ENCODE assay signal across 8 cellular contexts in the genomic region with DNA sequence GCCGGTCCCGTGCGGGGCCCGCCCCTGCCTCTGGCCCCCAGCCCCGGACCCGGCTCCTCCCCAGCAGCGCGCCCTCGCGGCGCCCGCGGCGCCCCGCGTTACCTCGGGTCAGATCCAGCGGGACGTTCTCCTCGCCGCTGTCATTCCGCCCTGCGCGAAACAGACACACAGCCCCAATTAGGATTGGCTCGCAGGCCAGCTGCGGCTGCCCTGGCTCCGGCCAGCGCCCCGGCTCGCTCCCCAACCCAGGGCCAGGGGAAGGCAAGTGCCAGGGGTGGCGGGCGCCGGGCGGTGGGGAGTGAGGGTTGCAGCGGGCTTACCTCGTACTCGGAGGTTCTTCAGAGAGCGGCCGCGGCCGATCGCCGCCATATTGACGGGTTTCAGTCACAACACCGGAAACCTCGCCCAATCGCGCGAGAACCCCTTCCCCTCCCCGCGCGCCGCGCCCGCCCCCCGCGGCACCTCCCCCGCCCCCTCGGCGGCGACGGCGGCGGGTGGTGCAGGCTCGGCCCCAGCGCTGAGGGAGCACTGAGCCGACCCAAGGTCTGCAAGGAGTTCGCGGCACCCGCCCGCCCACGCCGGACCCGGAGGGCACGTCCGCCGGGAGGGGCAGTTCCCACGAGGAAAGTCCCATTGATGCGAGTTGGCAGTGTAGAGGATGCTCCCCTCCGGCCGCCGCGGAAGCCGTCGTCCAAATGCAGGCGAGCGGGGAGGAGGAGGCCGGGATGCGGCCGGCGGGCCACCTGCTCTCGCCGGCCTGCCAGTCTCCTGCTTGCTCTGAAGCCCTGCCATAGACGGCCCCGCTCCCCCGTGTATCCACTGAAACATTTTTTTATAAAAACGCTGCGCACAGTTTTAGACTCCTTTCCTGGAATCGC. TPM values are rescaled to one million over a fixed set of nuclear protein-coding genes. Genes with fewer than 3 reads are reported as not detected.
DNase-seq lines count a peak whose midpoint lies in the region; ATAC-seq, FAIRE-seq and TF ChIP-seq lines count a peak whose summit lies in the region.

A gene with protein sequence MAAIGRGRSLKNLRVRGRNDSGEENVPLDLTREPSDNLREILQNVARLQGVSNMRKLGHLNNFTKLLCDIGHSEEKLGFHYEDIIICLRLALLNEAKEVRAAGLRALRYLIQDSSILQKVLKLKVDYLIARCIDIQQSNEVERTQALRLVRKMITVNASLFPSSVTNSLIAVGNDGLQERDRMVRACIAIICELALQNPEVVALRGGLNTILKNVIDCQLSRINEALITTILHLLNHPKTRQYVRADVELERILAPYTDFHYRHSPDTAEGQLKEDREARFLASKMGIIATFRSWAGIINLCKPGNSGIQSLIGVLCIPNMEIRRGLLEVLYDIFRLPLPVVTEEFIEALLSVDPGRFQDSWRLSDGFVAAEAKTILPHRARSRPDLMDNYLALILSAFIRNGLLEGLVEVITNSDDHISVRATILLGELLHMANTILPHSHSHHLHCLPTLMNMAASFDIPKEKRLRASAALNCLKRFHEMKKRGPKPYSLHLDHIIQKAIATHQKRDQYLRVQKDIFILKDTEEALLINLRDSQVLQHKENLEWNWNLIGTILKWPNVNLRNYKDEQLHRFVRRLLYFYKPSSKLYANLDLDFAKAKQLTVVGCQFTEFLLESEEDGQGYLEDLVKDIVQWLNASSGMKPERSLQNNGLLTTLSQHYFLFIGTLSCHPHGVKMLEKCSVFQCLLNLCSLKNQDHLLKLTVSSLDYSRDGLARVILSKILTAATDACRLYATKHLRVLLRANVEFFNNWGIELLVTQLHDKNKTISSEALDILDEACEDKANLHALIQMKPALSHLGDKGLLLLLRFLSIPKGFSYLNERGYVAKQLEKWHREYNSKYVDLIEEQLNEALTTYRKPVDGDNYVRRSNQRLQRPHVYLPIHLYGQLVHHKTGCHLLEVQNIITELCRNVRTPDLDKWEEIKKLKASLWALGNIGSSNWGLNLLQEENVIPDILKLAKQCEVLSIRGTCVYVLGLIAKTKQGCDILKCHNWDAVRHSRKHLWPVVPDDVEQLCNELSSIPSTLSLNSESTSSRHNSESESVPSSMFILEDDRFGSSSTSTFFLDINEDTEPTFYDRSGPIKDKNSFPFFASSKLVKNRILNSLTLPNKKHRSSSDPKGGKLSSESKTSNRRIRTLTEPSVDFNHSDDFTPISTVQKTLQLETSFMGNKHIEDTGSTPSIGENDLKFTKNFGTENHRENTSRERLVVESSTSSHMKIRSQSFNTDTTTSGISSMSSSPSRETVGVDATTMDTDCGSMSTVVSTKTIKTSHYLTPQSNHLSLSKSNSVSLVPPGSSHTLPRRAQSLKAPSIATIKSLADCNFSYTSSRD (N-terminal part only) (minus strand): TSS at position 391 of the 878 bp plus-strand sequence. CDS start 22 bp downstream, at position 369.

- H3K4me3 Mint-ChIP-seq in WTC11 (peak within 1 kb of the TSS; percentile 97), immature natural killer cell (peak within 1 kb of the TSS; percentile 97 to 99 (median 99))

- H3K27me3 ChIP-seq in AG04450 (ENCODE audit: control insufficient read depth, insufficient read depth, low read length): no peaks in the 10 kb centered on the region
- H3K27me3 ChIP-seq in bronchial epithelial cell (ENCODE audit: control insufficient read depth, insufficient read depth, low read length): no peaks in the 10 kb centered on the region
- H3K27me3 ChIP-seq in spleen (replicated peaks in 1 of 7): peaks cover 0 to 2% (median 0%) of the 10 kb centered on the region in 7 donors

- H3K9me3 ChIP-seq in AG04450 (ENCODE audit: control insufficient read depth, insufficient read depth, low read length) (no peaks in the 10 kb centered on the region; the same call in 1 of the 2 replicates), spleen (no peaks in the 10 kb centered on the region)

- TF ChIP-seq CTCF in AG04450 (IDR thresholded peaks at IDR 0.05; ENCODE audit: low read depth, low read length): no peak
- TF ChIP-seq CTCF in WTC11 (IDR thresholded peaks at IDR 0.05): no peak
- TF ChIP-seq CTCF in bronchial epithelial cell (IDR thresholded peaks at IDR 0.05; ENCODE audit: insufficient read depth, low read length, severe bottlenecking): no peak
- TF ChIP-seq CTCF in spleen (IDR thresholded peaks at IDR 0.05 in 8 of 11, conservative IDR thresholded peaks at IDR 0.05 in 3 of 11): peak in 1 of 11 experiments; percentile 11

- peak in 2 of 3 donors; percentile 2 to 71 for TF ChIP-seq POLR2A in spleen (IDR thresholded peaks at IDR 0.05)

- H3K4me1 Mint-ChIP-seq in WTC11: peaks cover 34% of the 10 kb centered on the region
- peaks cover 40 to 61% of the 10 kb centered on the region in 2 donors for H3K4me1 Mint-ChIP-seq in immature natural killer cell

- no peak for FAIRE-seq in bronchial epithelial cell (lab: Jason Lieb, UNC)

- H3K9me3 Mint-ChIP-seq in WTC11 (no peaks in the 10 kb centered on the region), immature natural killer cell (no peaks in the 10 kb centered on the region)

- peak within 1 kb of the TSS; percentile 89 for H3K27ac ChIP-seq in AG04450 (ENCODE audit: low read depth, low read length)
- peak within 1 kb of the TSS; percentile 97 to 100 (median 99) for H3K27ac ChIP-seq in spleen

- ATAC-seq in GM18909 (IDR thresholded peaks at IDR 0.05; ENCODE audit: poor library complexity, unreplicated experiment) (peak; percentile 80), HG03159 (IDR thresholded peaks at IDR 0.05; ENCODE audit: unreplicated experiment) (peak; percentile 70), WTC11 (peak; percentile 71)

- POLR2A ChIA-PET in AG04450 (lab: Yijun Ruan, JAX) (no interaction called here), WTC11 (lab: Charles Lee) (no interaction called here)

- H3K27ac Mint-ChIP-seq in WTC11: peak within 1 kb of the TSS; percentile 99
- peak within 1 kb of the TSS; percentile 95 to 99 (median 98) for H3K27ac Mint-ChIP-seq in immature natural killer cell

- H3K4me3 ChIP-seq in AG04450 (ENCODE audit: low read depth, low read length): peak within 1 kb of the TSS; percentile 86
- H3K4me3 ChIP-seq in bronchial epithelial cell (ENCODE audit: low read depth, low read length): peak within 1 kb of the TSS; percentile 93
- peak within 1 kb of the TSS; percentile 66 to 91 (median 84) for H3K4me3 ChIP-seq in spleen

- H3K36me3 ChIP-seq in bronchial epithelial cell (ENCODE audit: control insufficient read depth, insufficient read depth, low read length) (no peaks in the 10 kb centered on the region), spleen (peaks cover 0 to 8% (median 1%) of the 10 kb centered on the region in 6 donors)

- intact Hi-C loops in spleen (cut with DNase I; ENCODE audit: low total_unique reads): no loop called here

- peak; percentile 41 for DNase-seq in AG04450 (ENCODE audit: low read depth, low spot score)
- DNase-seq in NCI-H2227 (lab: John Stamatoyannopoulos, UW; ENCODE audit: unreplicated experiment): peak; percentile 94
- peak; percentile 86 for DNase-seq in WTC11 (ENCODE audit: low spot score)
- peak; percentile 69 for DNase-seq in bronchial epithelial cell (ENCODE audit: low read depth)
- peak; percentile 89 to 90 (median 90) for DNase-seq in immature natural killer cell
- peak; percentile 98 for DNase-seq in spleen

- H3K27me3 Mint-ChIP-seq in WTC11 (ENCODE audit: low read depth) (no peaks in the 10 kb centered on the region), immature natural killer cell (ENCODE audit: low read depth in 3 of 3) (peaks cover 10 to 23% (median 18%) of the 10 kb centered on the region in 3 donors)

- CTCF ChIA-PET in AG04450 (lab: Charles Lee): interaction anchor here (0.5 kb wide), 1 partner anchor 605 kb away, joined by 3 read pairs; no protein-coding TSS in a partner anchor
- CTCF ChIA-PET in WTC11 (lab: Charles Lee): interaction anchor here (0.7 kb wide), 1 partner anchor 80 kb away, joined by 6 read pairs; no protein-coding TSS in a partner anchor

- H3K36me3 Mint-ChIP-seq in WTC11: no peaks in the 10 kb centered on the region
- H3K36me3 Mint-ChIP-seq in immature natural killer cell: no peaks in the 10 kb centered on the region

- WGBS in spleen, 5 donors: 0 to 1% (median 0%) methylated on average over 45 to 99 of the region's 99 CpGs

- H3K4me1 ChIP-seq in spleen: peaks cover 24 to 71% (median 52%) of the 10 kb centered on the region in 6 donors

TF ChIP-seq in WTC11, 78 proteins besides CTCF, POLR2A, EP300 and RAD21 (continues in another document):
- TF ChIP-seq FOXP1 (CRISPR knock-in tag; IDR thresholded peaks at IDR 0.05; ENCODE audit: borderline replicate concordance) (peak; percentile 83), ZNF263 (CRISPR knock-in tag; IDR thresholded peaks at IDR 0.05; ENCODE audit: low read depth) (peak; percentile 34; the same call in 1 of the 2 replicates), KAT7 (CRISPR knock-in tag; IDR thresholded peaks at IDR 0.05; ENCODE audit: borderline replicate concordance) (peak; percentile 44; the same call in 1 of the 2 replicates)
- TF ChIP-seq, protein P1, sequence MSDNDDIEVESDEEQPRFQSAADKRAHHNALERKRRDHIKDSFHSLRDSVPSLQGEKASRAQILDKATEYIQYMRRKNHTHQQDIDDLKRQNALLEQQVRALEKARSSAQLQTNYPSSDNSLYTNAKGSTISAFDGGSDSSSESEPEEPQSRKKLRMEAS (CRISPR knock-in tag; IDR thresholded peaks at IDR 0.05): peak; percentile 45; the same call in 1 of the 2 replicates
- TF ChIP-seq, protein P2, sequence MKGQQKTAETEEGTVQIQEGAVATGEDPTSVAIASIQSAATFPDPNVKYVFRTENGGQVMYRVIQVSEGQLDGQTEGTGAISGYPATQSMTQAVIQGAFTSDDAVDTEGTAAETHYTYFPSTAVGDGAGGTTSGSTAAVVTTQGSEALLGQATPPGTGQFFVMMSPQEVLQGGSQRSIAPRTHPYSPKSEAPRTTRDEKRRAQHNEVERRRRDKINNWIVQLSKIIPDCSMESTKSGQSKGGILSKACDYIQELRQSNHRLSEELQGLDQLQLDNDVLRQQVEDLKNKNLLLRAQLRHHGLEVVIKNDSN (CRISPR knock-in tag; IDR thresholded peaks at IDR 0.05): peak; percentile 14; the same call in 1 of the 2 replicates
- TF ChIP-seq, protein P3, sequence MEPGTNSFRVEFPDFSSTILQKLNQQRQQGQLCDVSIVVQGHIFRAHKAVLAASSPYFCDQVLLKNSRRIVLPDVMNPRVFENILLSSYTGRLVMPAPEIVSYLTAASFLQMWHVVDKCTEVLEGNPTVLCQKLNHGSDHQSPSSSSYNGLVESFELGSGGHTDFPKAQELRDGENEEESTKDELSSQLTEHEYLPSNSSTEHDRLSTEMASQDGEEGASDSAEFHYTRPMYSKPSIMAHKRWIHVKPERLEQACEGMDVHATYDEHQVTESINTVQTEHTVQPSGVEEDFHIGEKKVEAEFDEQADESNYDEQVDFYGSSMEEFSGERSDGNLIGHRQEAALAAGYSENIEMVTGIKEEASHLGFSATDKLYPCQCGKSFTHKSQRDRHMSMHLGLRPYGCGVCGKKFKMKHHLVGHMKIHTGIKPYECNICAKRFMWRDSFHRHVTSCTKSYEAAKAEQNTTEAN (CRISPR knock-in tag; IDR thresholded peaks at IDR 0.05): peak; percentile 84; the same call in 1 of the 2 replicates

RNA-seq across cellular contexts. Expression of the gene that starts here (rescaled TPM):
- polyA plus RNA-seq in AG04450 (2011; rRNA removed): 9.9 and 15.6 TPM in 2 replicates
- polyA minus RNA-seq in AG04450 (2011; rRNA and poly(A)+ RNA removed): 34.3 and 65.9 TPM in 2 replicates
- 20.7 to 23.0 TPM (median 22.4 TPM) in 3 replicates for total RNA-seq in WTC11 (2021)
- 23.7 and 35.0 TPM in 2 replicates for total RNA-seq in bronchial epithelial cell
- polyA plus RNA-seq in immature natural killer cell: 10 to 100 TPM in 1 of 3 donors, 1 to 10 TPM in 2; 6.7 to 14.0 (median 7.4) TPM
- 10 to 100 TPM; 51.4 to 70.9 (median 60.1) TPM for total RNA-seq in spleen
- polyA plus RNA-seq in spleen: 1 to 10 TPM; 6.3 to 8.7 (median 7.6) TPM

Comparison
In these comparisons a context has a peak if more than half of its experiments do, and no peak if none do; other contexts are left out.
1. Peak in every context shown above with its lines: DNase-seq, ATAC-seq, H3K4me3 ChIP-seq and H3K27ac ChIP-seq.
2. DNase-seq: peak in every context shown above with its lines; median percentile 98 in spleen; 94 in NCI-H2227; 90 in immature natural killer cell; 86 in WTC11; 69 in bronchial epithelial cell; 41 in AG04450.